In the genomic region with DNA sequence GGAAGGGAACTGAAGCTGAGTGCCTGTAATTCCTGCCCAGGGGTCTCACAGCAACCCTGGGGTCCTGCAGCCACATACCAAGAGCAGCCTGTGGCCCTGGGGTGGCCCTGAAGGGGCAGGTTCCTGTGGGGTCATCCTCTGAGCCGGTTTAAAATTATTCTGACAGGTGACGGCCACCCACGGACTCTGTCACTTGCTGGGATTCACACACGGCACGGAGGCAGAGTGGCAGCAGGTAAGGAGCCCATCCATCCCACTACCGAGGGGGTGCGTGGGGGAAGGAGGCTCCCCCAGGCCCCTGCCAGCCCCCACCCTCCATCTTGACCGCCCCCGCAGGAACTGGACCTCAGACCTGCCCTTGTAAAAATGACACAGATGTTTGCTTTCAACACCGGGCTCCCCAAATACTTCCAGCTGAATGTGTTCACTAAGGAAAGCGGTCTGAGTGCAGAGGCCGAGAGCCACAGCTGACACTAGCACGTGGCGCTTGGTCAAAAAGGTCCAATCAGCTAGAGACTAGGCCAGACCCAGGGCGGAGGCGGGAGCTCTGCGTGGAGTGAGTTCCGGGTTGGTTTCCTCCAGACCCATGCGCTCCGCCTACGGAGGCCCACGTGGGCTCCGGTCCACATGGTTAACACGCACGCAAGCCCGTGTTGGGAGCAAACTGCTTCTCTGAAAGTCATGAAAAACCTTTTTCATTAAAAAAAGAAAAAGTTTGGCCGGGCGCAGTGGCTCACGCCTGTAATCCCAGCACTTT, we compare ENCODE assay signal across 1 cellular context.
TF ChIP-seq lines count a peak whose summit lies in the region.

No MANE protein-coding gene starts in this region.

TF ChIP-seq in HepG2, 621 proteins besides CTCF, POLR2A, EP300 and RAD21 (continued from another document and continues in another):
- no peak for TF ChIP-seq MAF1 (CRISPR knock-in tag; IDR thresholded peaks at IDR 0.05; ENCODE audit: borderline replicate concordance)
- TF ChIP-seq, protein P1, sequence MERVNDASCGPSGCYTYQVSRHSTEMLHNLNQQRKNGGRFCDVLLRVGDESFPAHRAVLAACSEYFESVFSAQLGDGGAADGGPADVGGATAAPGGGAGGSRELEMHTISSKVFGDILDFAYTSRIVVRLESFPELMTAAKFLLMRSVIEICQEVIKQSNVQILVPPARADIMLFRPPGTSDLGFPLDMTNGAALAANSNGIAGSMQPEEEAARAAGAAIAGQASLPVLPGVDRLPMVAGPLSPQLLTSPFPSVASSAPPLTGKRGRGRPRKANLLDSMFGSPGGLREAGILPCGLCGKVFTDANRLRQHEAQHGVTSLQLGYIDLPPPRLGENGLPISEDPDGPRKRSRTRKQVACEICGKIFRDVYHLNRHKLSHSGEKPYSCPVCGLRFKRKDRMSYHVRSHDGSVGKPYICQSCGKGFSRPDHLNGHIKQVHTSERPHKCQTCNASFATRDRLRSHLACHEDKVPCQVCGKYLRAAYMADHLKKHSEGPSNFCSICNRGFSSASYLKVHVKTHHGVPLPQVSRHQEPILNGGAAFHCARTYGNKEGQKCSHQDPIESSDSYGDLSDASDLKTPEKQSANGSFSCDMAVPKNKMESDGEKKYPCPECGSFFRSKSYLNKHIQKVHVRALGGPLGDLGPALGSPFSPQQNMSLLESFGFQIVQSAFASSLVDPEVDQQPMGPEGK (CRISPR knock-in tag; IDR thresholded peaks at IDR 0.05): peak; percentile 41; the same call in 1 of the 2 replicates
- TF ChIP-seq SP2 (CRISPR knock-in tag; IDR thresholded peaks at IDR 0.05): 0 out of 2 replicates have a peak, but pooled peaks have one; percentile 42
- TF ChIP-seq, protein P2, sequence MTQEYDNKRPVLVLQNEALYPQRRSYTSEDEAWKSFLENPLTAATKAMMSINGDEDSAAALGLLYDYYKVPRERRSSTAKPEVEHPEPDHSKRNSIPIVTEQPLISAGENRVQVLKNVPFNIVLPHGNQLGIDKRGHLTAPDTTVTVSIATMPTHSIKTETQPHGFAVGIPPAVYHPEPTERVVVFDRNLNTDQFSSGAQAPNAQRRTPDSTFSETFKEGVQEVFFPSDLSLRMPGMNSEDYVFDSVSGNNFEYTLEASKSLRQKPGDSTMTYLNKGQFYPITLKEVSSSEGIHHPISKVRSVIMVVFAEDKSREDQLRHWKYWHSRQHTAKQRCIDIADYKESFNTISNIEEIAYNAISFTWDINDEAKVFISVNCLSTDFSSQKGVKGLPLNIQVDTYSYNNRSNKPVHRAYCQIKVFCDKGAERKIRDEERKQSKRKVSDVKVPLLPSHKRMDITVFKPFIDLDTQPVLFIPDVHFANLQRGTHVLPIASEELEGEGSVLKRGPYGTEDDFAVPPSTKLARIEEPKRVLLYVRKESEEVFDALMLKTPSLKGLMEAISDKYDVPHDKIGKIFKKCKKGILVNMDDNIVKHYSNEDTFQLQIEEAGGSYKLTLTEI (CRISPR knock-in tag; conservative IDR thresholded peaks at IDR 0.05): no peak
- TF ChIP-seq, protein P3, sequence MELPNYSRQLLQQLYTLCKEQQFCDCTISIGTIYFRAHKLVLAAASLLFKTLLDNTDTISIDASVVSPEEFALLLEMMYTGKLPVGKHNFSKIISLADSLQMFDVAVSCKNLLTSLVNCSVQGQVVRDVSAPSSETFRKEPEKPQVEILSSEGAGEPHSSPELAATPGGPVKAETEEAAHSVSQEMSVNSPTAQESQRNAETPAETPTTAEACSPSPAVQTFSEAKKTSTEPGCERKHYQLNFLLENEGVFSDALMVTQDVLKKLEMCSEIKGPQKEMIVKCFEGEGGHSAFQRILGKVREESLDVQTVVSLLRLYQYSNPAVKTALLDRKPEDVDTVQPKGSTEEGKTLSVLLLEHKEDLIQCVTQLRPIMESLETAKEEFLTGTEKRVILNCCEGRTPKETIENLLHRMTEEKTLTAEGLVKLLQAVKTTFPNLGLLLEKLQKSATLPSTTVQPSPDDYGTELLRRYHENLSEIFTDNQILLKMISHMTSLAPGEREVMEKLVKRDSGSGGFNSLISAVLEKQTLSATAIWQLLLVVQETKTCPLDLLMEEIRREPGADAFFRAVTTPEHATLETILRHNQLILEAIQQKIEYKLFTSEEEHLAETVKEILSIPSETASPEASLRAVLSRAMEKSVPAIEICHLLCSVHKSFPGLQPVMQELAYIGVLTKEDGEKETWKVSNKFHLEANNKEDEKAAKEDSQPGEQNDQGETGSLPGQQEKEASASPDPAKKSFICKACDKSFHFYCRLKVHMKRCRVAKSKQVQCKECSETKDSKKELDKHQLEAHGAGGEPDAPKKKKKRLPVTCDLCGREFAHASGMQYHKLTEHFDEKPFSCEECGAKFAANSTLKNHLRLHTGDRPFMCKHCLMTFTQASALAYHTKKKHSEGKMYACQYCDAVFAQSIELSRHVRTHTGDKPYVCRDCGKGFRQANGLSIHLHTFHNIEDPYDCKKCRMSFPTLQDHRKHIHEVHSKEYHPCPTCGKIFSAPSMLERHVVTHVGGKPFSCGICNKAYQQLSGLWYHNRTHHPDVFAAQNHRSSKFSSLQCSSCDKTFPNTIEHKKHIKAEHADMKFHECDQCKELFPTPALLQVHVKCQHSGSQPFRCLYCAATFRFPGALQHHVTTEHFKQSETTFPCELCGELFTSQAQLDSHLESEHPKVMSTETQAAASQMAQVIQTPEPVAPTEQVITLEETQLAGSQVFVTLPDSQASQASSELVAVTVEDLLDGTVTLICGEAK (IDR thresholded peaks at IDR 0.05): no peak
- TF ChIP-seq, protein P3 (CRISPR knock-in tag; IDR thresholded peaks at IDR 0.05): no peak
- TF ChIP-seq FOXA3 (CRISPR knock-in tag; IDR thresholded peaks at IDR 0.05): no peak
- no peak for TF ChIP-seq MED1 (CRISPR knock-in tag; IDR thresholded peaks at IDR 0.05)
- TF ChIP-seq SAFB2 (CRISPR knock-in tag; IDR thresholded peaks at IDR 0.05; ENCODE audit: borderline replicate concordance, low read depth): no peak
- no peak for TF ChIP-seq NFE2 (CRISPR knock-in tag; IDR thresholded peaks at IDR 0.05)
- TF ChIP-seq SKI (IDR thresholded peaks at IDR 0.05; ENCODE audit: partially characterized antibody): no peak
- TF ChIP-seq ZNF574 (CRISPR knock-in tag; IDR thresholded peaks at IDR 0.05): peak; percentile 47
- no peak for TF ChIP-seq DMTF1 (CRISPR knock-in tag; IDR thresholded peaks at IDR 0.05)
- TF ChIP-seq ZNF703 (CRISPR knock-in tag; IDR thresholded peaks at IDR 0.05; ENCODE audit: borderline replicate concordance): no peak
- TF ChIP-seq ARHGAP35 (CRISPR knock-in tag; IDR thresholded peaks at IDR 0.05; ENCODE audit: borderline replicate concordance): no peak
- no peak for TF ChIP-seq THRA (CRISPR knock-in tag; IDR thresholded peaks at IDR 0.05; ENCODE audit: borderline replicate concordance)
- TF ChIP-seq ZBTB8A (CRISPR knock-in tag; IDR thresholded peaks at IDR 0.05; ENCODE audit: borderline replicate concordance, low read depth): no peak
- TF ChIP-seq ZNF841 (CRISPR knock-in tag; IDR thresholded peaks at IDR 0.05; ENCODE audit: borderline replicate concordance): no peak
- no peak for TF ChIP-seq SOX13 (IDR thresholded peaks at IDR 0.05)
- no peak for TF ChIP-seq SOX13 (CRISPR knock-in tag; conservative IDR thresholded peaks at IDR 0.05 in 1 of 2, IDR thresholded peaks at IDR 0.05 in 1 of 2)
- no peak for TF ChIP-seq CENPT (CRISPR knock-in tag; IDR thresholded peaks at IDR 0.05; ENCODE audit: low read depth)
- TF ChIP-seq AHDC1 (CRISPR knock-in tag; IDR thresholded peaks at IDR 0.05; ENCODE audit: borderline replicate concordance): no peak
